Comparison of ENCODE assay signal across 17 cellular contexts in the genomic region with DNA sequence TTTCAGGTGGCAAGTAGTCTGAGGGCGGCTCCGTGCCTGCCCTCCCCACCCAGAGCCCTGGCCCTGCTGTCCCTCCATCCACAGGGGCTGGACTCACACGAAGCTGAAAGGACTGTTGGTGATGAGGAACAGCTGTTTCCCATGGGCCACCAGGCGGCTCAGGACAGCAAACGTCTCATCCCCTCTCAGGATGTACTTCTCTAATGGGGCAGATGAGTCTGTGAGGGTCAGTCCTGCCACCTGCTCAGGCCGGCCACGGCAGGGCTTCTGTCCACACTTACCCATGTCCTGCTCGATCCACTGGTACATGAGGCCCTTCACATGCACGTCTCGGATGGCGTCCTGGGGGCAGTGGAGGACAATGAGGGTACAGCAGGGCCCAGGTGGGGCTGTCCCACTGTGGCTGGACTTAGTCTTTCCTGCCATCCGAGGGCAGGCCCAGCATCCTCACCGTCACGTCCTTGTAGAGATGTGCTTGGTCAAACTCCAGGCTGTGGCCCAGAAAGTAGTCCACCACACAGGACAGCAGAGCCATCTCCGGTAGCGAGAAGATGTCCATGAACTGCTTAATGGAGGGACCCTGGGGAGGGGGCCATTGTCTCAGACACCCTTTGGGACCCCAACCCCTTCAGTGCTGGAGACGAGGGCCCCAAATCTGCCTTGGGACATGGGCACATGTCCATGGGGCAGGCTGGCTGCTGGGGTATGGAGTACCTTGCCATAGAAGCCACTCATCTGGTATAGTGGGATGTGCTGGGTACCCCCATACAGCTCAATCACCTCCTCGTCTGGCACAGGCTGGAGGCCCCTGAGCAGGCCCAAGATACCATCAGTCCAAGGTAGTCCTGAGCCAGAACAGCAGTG. TPM values are rescaled to one million over a fixed set of nuclear protein-coding genes. Genes with fewer than 3 reads are reported as not detected.
DNase-seq lines count a peak whose midpoint lies in the region; ATAC-seq and TF ChIP-seq lines count a peak whose summit lies in the region.
"Had no signal": no experiment of that assay in that cellular context is flagged by ENCODE, and none has a peak within 500 bp of the region (broad histone marks: within the 10 kb centered on the region; RNA-seq: fewer than 3 reads in every experiment).

No MANE protein-coding gene starts in this region.

- ATAC-seq in Right ventricle myocardium superior (ENCODE audit: poor library complexity) (no peak), GM19463 (IDR thresholded peaks at IDR 0.05; ENCODE audit: unreplicated experiment) (no peak)
- ATAC-seq: gastroesophageal sphincter; naive thymus-derived CD4-positive, alpha-beta T cell had no signal

- POLR2A ChIA-PET in A673 (lab: Charles Lee; ENCODE audit: low non-redundant PET) = no interaction called here

- TSS peak; percentile 11 for BruUV-seq in A673 (replicated peaks; lab: Mats Ljungman, UMichigan)

- no peak overlapping the region for H2AK5ac ChIP-seq in neuronal stem cell (ENCODE audit: low read depth, low read length)

- no peak overlapping the region for H3K4ac ChIP-seq in neuronal stem cell (ENCODE audit: low read length)

- no CpG with 5 or more reads among the region's 18 CpGs for WGBS in neuronal stem cell (ENCODE audit: extremely low coverage in 2 of 2, insufficient read length in 2 of 2, insufficient replicate concordance in 1 of 2), 2 donors

- DNase-seq in A673 (ENCODE audit: low spot score) (no peak), HuH-7.5 (ENCODE audit: low spot score) (peak; percentile 2), Right ventricle myocardium superior (peak; percentile 40), neuronal stem cell (ENCODE audit: low spot score) (no peak), EL (no peak), NCI-H146 treated with DMSO at 0.1 percent for 48 hours (lab: John Stamatoyannopoulos, UW; ENCODE audit: unreplicated experiment) (no peak), SW480 (ENCODE audit: low spot score) (no peak)
- DNase-seq: activated naive CD4-positive, alpha-beta T cell treated with anti-CD3 and anti-CD28 coated beads, Interleukin-2, amount 50 U/mL, for 16 hours; erythroblast; naive thymus-derived CD4-positive, alpha-beta T cell; NCI-H2081 treated with DMSO at 0.1 percent for 48 hours; NCI-H524 treated with DMSO at 0.1 percent for 48 hours; retina; SJCRH30 had no signal

- H3K14ac ChIP-seq in neuronal stem cell (ENCODE audit: low read length) = no peak overlapping the region

- intact Hi-C loops in A673 (cut with micrococcal nuclease; ENCODE audit: unreplicated experiment) (no loop called here), Right ventricle myocardium superior (cut with DNase I) (no loop called here)

- no peak overlapping the region for H4K91ac ChIP-seq in neuronal stem cell (ENCODE audit: low read depth, low read length, poor library complexity)

- H2BK120ac ChIP-seq in neuronal stem cell (ENCODE audit: low read depth, low read length) = no peak overlapping the region

- peaks cover 9% of the 10 kb centered on the region for H3K36me3 ChIP-seq in A673 (ENCODE audit: insufficient read depth, low read length, poor library complexity, severe bottlenecking)
- peaks cover 54 to 59% of the 10 kb centered on the region in 2 donors for H3K36me3 ChIP-seq in neuronal stem cell (replicated peaks in 1 of 2; ENCODE audit: control insufficient read depth in 2 of 2, insufficient read depth in 2 of 2, low read length in 2 of 2)

- peak overlapping the region; percentile 75 for H3K23ac ChIP-seq in neuronal stem cell (ENCODE audit: low read depth, low read length, poor library complexity)

- CTCF ChIA-PET in A673 (lab: Charles Lee) = no interaction called here

- peaks cover 5% of the 10 kb centered on the region for H3K4me1 ChIP-seq in A673 (ENCODE audit: insufficient read depth, low read length, poor library complexity, severe bottlenecking)
- peaks cover 22 to 32% of the 10 kb centered on the region in 2 donors for H3K4me1 ChIP-seq in neuronal stem cell (ENCODE audit: control insufficient read depth in 2 of 2, insufficient read depth in 1 of 2, low read depth in 1 of 2, low read length in 2 of 2)

- no peak overlapping the region for H2BK15ac ChIP-seq in neuronal stem cell (ENCODE audit: low read length)

- peak overlapping the region; percentile 1 for H3K9ac ChIP-seq in neuronal stem cell (ENCODE audit: low read depth, low read length, poor library complexity)

- H3K27me3 ChIP-seq in A673 (replicated peaks; ENCODE audit: insufficient read depth, low read depth, low read length, poor library complexity) (no peaks in the 10 kb centered on the region), neuronal stem cell (ENCODE audit: control insufficient read depth in 3 of 3, insufficient read depth in 3 of 3, low read depth in 1 of 3, low read length in 3 of 3) (no peaks in the 10 kb centered on the region)
- H3K27me3 ChIP-seq: gastroesophageal sphincter, SJCRH30 had no signal

- no peaks in the 10 kb centered on the region for H3K9me3 ChIP-seq in A673 (ENCODE audit: low read depth, low read length, poor library complexity, severe bottlenecking)
- H3K9me3 ChIP-seq in neuronal stem cell (replicated peaks in 1 of 2; ENCODE audit: control insufficient read depth in 2 of 2, insufficient read depth in 1 of 2, low read depth in 1 of 2, low read length in 2 of 2) = no peaks in the 10 kb centered on the region
- H3K9me3 ChIP-seq: gastroesophageal sphincter, SJCRH30 had no signal

- no peak overlapping the region for H4K8ac ChIP-seq in neuronal stem cell (ENCODE audit: low read depth, low read length)

- H3K18ac ChIP-seq in neuronal stem cell (ENCODE audit: low read length) = no peak overlapping the region

- TF ChIP-seq CTCF in A673 (conservative IDR thresholded peaks at IDR 0.05; ENCODE audit: low read depth, low read length) = no peak

- H3K4me3 ChIP-seq in A673 (ENCODE audit: low read depth, low read length, poor library complexity, severe bottlenecking) = no peak overlapping the region
- peak overlapping the region in 1 of 2 donors; percentile 32 for H3K4me3 ChIP-seq in neuronal stem cell (ENCODE audit: low read length in 2 of 2)
- H3K4me3 ChIP-seq: gastroesophageal sphincter, SJCRH30 had no signal

- peaks cover 22% of the 10 kb centered on the region for H3K79me1 ChIP-seq in neuronal stem cell (ENCODE audit: low read depth, low read length)

- H2AFZ ChIP-seq in neuronal stem cell (ENCODE audit: low read length) = no peak overlapping the region

- H2BK12ac ChIP-seq in neuronal stem cell (ENCODE audit: low read length) = no peak overlapping the region

- H3K4me2 ChIP-seq in neuronal stem cell (ENCODE audit: insufficient read depth, low read length, poor library complexity, severe bottlenecking) = no peak overlapping the region

- H3K27ac ChIP-seq in A673 (ENCODE audit: low read depth, low read length, poor library complexity, severe bottlenecking) = no peak overlapping the region
- H3K27ac ChIP-seq in neuronal stem cell (replicated peaks; ENCODE audit: low read length) = no peak overlapping the region
- H3K27ac ChIP-seq: SJCRH30 had no signal

- no peak overlapping the region for H2BK5ac ChIP-seq in neuronal stem cell (ENCODE audit: low read length)

RNA-seq across cellular contexts. Expression of a gene that starts 5.7 kb away (rescaled TPM):
- 108 and 147 TPM in 2 replicates for total RNA-seq in A673 (2021)
- 84.1 TPM for total RNA-seq in Right ventricle myocardium superior
- 246 TPM for polyA plus RNA-seq in neuronal stem cell (2013, experiment 1 of 2)
- polyA plus RNA-seq in neuronal stem cell (2013, experiment 2 of 2) = 233 TPM

RNA-seq across cellular contexts. Expression of a gene that starts 8.4 kb away (rescaled TPM):
- total RNA-seq in A673 (2021) (10.3 and 14.4 TPM in 2 replicates), Right ventricle myocardium superior (71.2 TPM)
- 41.8 TPM for polyA plus RNA-seq in neuronal stem cell (2013, experiment 1 of 2)
- 44.8 TPM for polyA plus RNA-seq in neuronal stem cell (2013, experiment 2 of 2)

RNA-seq across cellular contexts. Expression of a gene that starts 32.8 kb away (rescaled TPM):
- total RNA-seq in A673 (2021) = 0.41 TPM in 1 of 2 replicates, not detected in the other
- total RNA-seq in Right ventricle myocardium superior = 74.7 TPM
- polyA plus RNA-seq in neuronal stem cell (2013, experiment 1 of 2) = 0.10 TPM
- 0.03 TPM for polyA plus RNA-seq in neuronal stem cell (2013, experiment 2 of 2)
- total RNA-seq: SJCRH30 had no signal
- polyA plus RNA-seq: IgD-negative memory B cell; naive thymus-derived CD4-positive, alpha-beta T cell had no signal

Comparison
In these comparisons a context has a peak if more than half of its experiments do, and no peak if none do; other contexts are left out.
1. DNase-seq: peak in HuH-7.5 (single experiment) and Right ventricle myocardium superior (single experiment); none in A673 (single experiment), neuronal stem cell (single experiment), EL (single experiment), NCI-H146 treated with DMSO at 0.1 percent for 48 hours (single experiment) and SW480 (single experiment).
2. RNA of a gene that starts 32.8 kb away (total RNA-seq): 74.7 TPM in Right ventricle myocardium superior (single experiment); 0.41 TPM in A673; every median in the first group is over 10 times any median in the second.